ENCODE assay signal across 15 cellular contexts in the genomic region with DNA sequence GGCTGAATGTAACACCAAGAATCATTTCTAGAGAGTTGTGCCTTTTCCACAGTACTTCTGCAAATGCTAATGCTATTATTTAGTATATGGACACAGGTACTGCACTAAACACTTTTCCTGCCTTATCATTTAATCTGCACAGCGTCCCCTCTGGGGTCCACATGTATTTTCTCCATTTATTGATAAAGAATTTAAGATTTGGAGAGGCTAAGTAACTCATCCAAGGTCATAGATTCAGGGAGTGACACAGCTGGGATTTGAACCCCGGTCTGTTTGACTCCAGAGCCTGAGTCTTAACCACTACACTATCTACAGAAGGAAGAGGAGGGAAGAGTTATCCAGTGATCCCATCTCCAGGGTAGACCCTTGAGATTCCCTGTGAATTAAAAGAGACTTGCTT.
"Had no signal": no experiment of that assay in that cellular context is flagged by ENCODE, and none has a peak within 500 bp of the region (broad histone marks: within the 10 kb centered on the region; RNA-seq: fewer than 3 reads in every experiment).

No MANE protein-coding gene starts in this region.

- H3K27me3 ChIP-seq: neutrophil, tibial artery had no signal

- H3K4me3 Mint-ChIP-seq: activated B cell treated with CpG ODN at 0.5 μM for 24 hours; activated CD4-positive, alpha-beta T cell treated with anti-CD3 and anti-CD28 coated beads, Interleukin-2, amount 10 ng/mL, durations not matched to agents 24 days and 14 days; activated naive CD4-positive, alpha-beta T cell treated with anti-CD3 and anti-CD28 coated beads for 36 hours; activated T-helper 17 cell treated with anti-CD3 and anti-CD28 coated beads, Interleukin-2, amount 50 U/mL, for 72 hours; naive B cell had no signal

- DNase-seq: activated B cell treated with CpG ODN at 0.5 μM for 24 hours; activated CD4-positive, alpha-beta T cell treated with anti-CD3 and anti-CD28 coated beads, Interleukin-2, amount 10 ng/mL, durations not matched to agents 24 days and 14 days; activated CD8-positive, alpha-beta memory T cell treated with anti-CD3 and anti-CD28 coated beads for 24 hours; activated naive CD4-positive, alpha-beta T cell treated with anti-CD3 and anti-CD28 coated beads for 36 hours; activated T-cell treated with anti-CD3 and anti-CD28 coated beads for 4 hours; dorsolateral prefrontal cortex; hippocampal formation; kidney glomerular epithelial cell; naive B cell; right cardiac atrium; tibial artery had no signal

- H3K36me3 ChIP-seq: neutrophil, tibial artery had no signal

- FAIRE-seq: astrocyte had no signal

- ATAC-seq: activated T-helper 17 cell treated with anti-CD3 and anti-CD28 coated beads, Interleukin-2, amount 50 U/mL, for 72 hours had no signal

- H3K27ac Mint-ChIP-seq: activated B cell treated with CpG ODN at 0.5 μM for 24 hours; activated CD4-positive, alpha-beta T cell treated with anti-CD3 and anti-CD28 coated beads, Interleukin-2, amount 10 ng/mL, durations not matched to agents 24 days and 14 days; activated naive CD4-positive, alpha-beta T cell treated with anti-CD3 and anti-CD28 coated beads for 36 hours; activated T-helper 17 cell treated with anti-CD3 and anti-CD28 coated beads, Interleukin-2, amount 50 U/mL, for 72 hours; naive B cell had no signal

- H3K9me3 Mint-ChIP-seq: activated B cell treated with CpG ODN at 0.5 μM for 24 hours; activated CD4-positive, alpha-beta T cell treated with anti-CD3 and anti-CD28 coated beads, Interleukin-2, amount 10 ng/mL, durations not matched to agents 24 days and 14 days; activated naive CD4-positive, alpha-beta T cell treated with anti-CD3 and anti-CD28 coated beads for 36 hours; activated T-helper 17 cell treated with anti-CD3 and anti-CD28 coated beads, Interleukin-2, amount 50 U/mL, for 72 hours; naive B cell had no signal

- H3K9me3 ChIP-seq: neutrophil, tibial artery had no signal

- H3K36me3 Mint-ChIP-seq: naive B cell had no signal

- H3K4me1 Mint-ChIP-seq: activated B cell treated with CpG ODN at 0.5 μM for 24 hours had no signal

- H3K4me3 ChIP-seq: dorsolateral prefrontal cortex, smooth muscle cell, tibial artery had no signal
